In the genomic region with DNA sequence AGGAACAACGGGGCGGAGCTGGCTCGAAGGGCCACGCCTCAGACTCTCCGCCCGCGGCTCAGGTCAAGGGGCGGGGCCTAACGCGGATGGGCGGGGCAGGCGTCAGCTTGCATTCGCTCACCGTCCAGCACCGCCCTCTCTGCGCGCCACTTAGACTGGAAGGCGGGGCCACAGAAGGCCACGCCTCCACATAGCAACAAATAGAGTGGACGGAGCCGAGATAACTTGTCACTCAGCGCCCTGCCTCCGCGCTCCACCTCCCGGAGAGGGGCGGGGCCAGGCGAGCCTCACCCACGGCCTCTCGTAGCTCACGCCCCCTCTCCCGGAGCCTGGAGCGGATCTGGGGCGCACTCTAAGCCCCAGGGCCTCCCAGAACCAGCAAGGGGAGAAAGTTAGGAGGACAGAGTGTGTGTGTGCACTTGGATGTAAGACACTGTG, we compare ENCODE assay signal across 8 cellular contexts. TPM values are rescaled to one million over a fixed set of nuclear protein-coding genes. Genes with fewer than 3 reads are reported as not detected.
DNase-seq lines count a peak whose midpoint lies in the region; ATAC-seq and TF ChIP-seq lines count a peak whose summit lies in the region.

No MANE protein-coding gene starts in this region.

- no TSS peak for BruUV-seq in Calu3 (replicated peaks; lab: Mats Ljungman, UMichigan)

- no peaks in the 10 kb centered on the region for H4K20me1 ChIP-seq in OCI-LY1 (ENCODE audit: insufficient read depth, low read length)

- no peak overlapping the region for H2AFZ ChIP-seq in OCI-LY1 (ENCODE audit: low read length)

- no peak overlapping the region for H3K27ac ChIP-seq in OCI-LY1 (ENCODE audit: low read depth, low read length, poor library complexity, severe bottlenecking)

- peak overlapping the region; percentile 99 for H3K4me3 Mint-ChIP-seq in Calu3 (ENCODE audit: low read depth, unreplicated experiment)
- peak overlapping the region; percentile 85 for H3K4me3 Mint-ChIP-seq in endothelial cell (ENCODE audit: unreplicated experiment)

- H3F3A ChIP-seq in OCI-LY1 (ENCODE audit: insufficient read depth, low read length): no peaks in the 10 kb centered on the region

- CTCF ChIA-PET in Calu3 (lab: Charles Lee): interaction anchor here (0.7 to 3.8 kb wide), 14 partner anchors 19 to 326 kb away, joined by 3 to 29 read pairs (median 4); partner anchors contain the start of gene SERTAD1

- H3K4me1 Mint-ChIP-seq in Calu3 (ENCODE audit: low read depth, unreplicated experiment): peaks cover 32% of the 10 kb centered on the region
- peaks cover 10% of the 10 kb centered on the region for H3K4me1 Mint-ChIP-seq in endothelial cell (ENCODE audit: unreplicated experiment)

- peak overlapping the region; percentile 79 for H3K4me2 ChIP-seq in OCI-LY1 (ENCODE audit: low read length)

- H3K27me3 Mint-ChIP-seq in Calu3 (ENCODE audit: unreplicated experiment) (peaks cover 17% of the 10 kb centered on the region), endothelial cell (ENCODE audit: unreplicated experiment) (peaks cover 14% of the 10 kb centered on the region)

- H3K36me3 Mint-ChIP-seq in Calu3 (ENCODE audit: insufficient read depth, unreplicated experiment) (peaks cover 25% of the 10 kb centered on the region), endothelial cell (ENCODE audit: low read depth, unreplicated experiment) (peaks cover 4% of the 10 kb centered on the region)

- ATAC-seq in GM21529 (IDR thresholded peaks at IDR 0.05; ENCODE audit: unreplicated experiment): peak; percentile 79

- TF ChIP-seq CTCF in Calu3 (IDR thresholded peaks at IDR 0.05; ENCODE audit: unreplicated experiment): no peak
- no peak for TF ChIP-seq CTCF in OCI-LY1 (IDR thresholded peaks at IDR 0.05; ENCODE audit: low read length)
- TF ChIP-seq CTCF in endothelial cell (IDR thresholded peaks at IDR 0.05; ENCODE audit: unreplicated experiment): no peak

- H3K27me3 ChIP-seq in OCI-LY1 (ENCODE audit: insufficient read depth, low read length): peaks cover 5% of the 10 kb centered on the region; the same call in 1 of the 2 replicates

- intact Hi-C loops in Calu3 (cut with micrococcal nuclease; ENCODE audit: unreplicated experiment): loop anchor here (10.0 kb wide), 1 partner anchor 129 kb away; no protein-coding TSS in a partner anchor

- peak overlapping the region; percentile 86 for H3K4me3 ChIP-seq in OCI-LY1 (ENCODE audit: low read depth, low read length, poor library complexity, severe bottlenecking)

- no peaks in the 10 kb centered on the region for H3K9me2 ChIP-seq in OCI-LY1 (ENCODE audit: low read depth, low read length)

- H3K27ac Mint-ChIP-seq in Calu3 (ENCODE audit: unreplicated experiment): peak overlapping the region; percentile 83
- H3K27ac Mint-ChIP-seq in endothelial cell (ENCODE audit: unreplicated experiment): no peak overlapping the region

- H3K9ac ChIP-seq in OCI-LY1 (ENCODE audit: low read length): peak overlapping the region; percentile 87; the same call in 1 of the 2 replicates

- peak; percentile 100 for DNase-seq in Calu3
- DNase-seq in HuH-7.5 (ENCODE audit: low spot score): peak; percentile 98
- DNase-seq in activated T-cell treated with anti-CD3 and anti-CD28 coated beads for 1 hour (ENCODE audit: low read depth): peak; percentile 100
- DNase-seq in endothelial cell (ENCODE audit: low spot score): peak; percentile 99
- DNase-seq in midbrain (lab: John Stamatoyannopoulos, UW): peak; percentile 100
- DNase-seq in stimulated activated CD8-positive, alpha-beta memory T cell treated with anti-CD3 and anti-CD28 coated beads, Interleukin-15, amount 100 ng/mL, for 4 hours (ENCODE audit: low read depth in 2 of 2): peak; percentile 97 to 98

- no peaks in the 10 kb centered on the region for H3K79me2 ChIP-seq in OCI-LY1 (ENCODE audit: insufficient read depth, low read length)

- H3K9me3 Mint-ChIP-seq in Calu3 (ENCODE audit: low read depth, unreplicated experiment): no peaks in the 10 kb centered on the region
- H3K9me3 Mint-ChIP-seq in endothelial cell (ENCODE audit: unreplicated experiment): no peaks in the 10 kb centered on the region

- H3K4me1 ChIP-seq in OCI-LY1 (ENCODE audit: insufficient read depth, low read length, severe bottlenecking): peaks cover 24% of the 10 kb centered on the region

- H3K9me3 ChIP-seq in OCI-LY1 (ENCODE audit: low read length): no peaks in the 10 kb centered on the region

- H3K36me3 ChIP-seq in OCI-LY1 (ENCODE audit: insufficient read depth, low read length): no peaks in the 10 kb centered on the region

RNA-seq across cellular contexts. Expression of gene BLVRB, which starts 0.3 kb away (rescaled TPM):
- total RNA-seq in Calu3 (2022) (107 and 118 TPM in 2 replicates), endothelial cell (ENCODE audit: unreplicated experiment) (17.5 TPM)

RNA-seq across cellular contexts. Expression of gene SPTBN4, which starts 1.0 kb away (rescaled TPM):
- total RNA-seq in Calu3 (2022): 0.80 and 1.3 TPM in 2 replicates
- 0.49 TPM for total RNA-seq in endothelial cell (ENCODE audit: unreplicated experiment)

RNA-seq across cellular contexts. Expression of gene SERTAD3, which starts 21.7 kb away (rescaled TPM):
- total RNA-seq in Calu3 (2022): 51.9 and 56.7 TPM in 2 replicates
- total RNA-seq in endothelial cell (ENCODE audit: unreplicated experiment): 42.9 TPM

RNA-seq across cellular contexts. Expression of gene SERTAD1, which starts 40.0 kb away (rescaled TPM):
- total RNA-seq in Calu3 (2022): 12.3 and 15.4 TPM in 2 replicates
- total RNA-seq in endothelial cell (ENCODE audit: unreplicated experiment): 11.8 TPM

RNA-seq across cellular contexts. Expression of gene PRX, which starts 52.6 kb away (rescaled TPM):
- total RNA-seq in Calu3 (2022): 1.6 and 1.8 TPM in 2 replicates
- 6.7 TPM for total RNA-seq in endothelial cell (ENCODE audit: unreplicated experiment)
